Comparison of ENCODE assay signal across 28 cellular contexts in the genomic region with DNA sequence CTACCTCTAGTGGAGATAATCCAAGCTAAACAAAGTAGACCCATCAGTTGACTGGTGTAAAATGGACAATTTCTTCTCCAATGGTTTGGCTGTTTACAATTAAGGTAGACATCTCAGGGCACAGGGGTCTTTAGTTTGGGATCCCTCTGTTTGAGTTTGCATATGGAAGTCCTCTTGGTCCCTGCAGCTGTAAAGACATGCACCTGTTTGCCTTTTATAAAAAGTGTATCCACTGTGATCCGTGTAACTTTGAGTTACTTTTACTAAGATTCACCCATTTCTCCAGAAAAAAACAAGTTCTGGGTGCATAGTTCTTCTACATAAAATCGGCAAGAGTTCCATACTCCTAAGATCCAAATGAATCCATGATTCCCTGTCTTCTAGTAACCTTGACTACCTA.
"Had no signal": no experiment of that assay in that cellular context is flagged by ENCODE, and none has a peak within 500 bp of the region (broad histone marks: within the 10 kb centered on the region; RNA-seq: fewer than 3 reads in every experiment).

No MANE protein-coding gene starts in this region.

- H3K27me3 Mint-ChIP-seq: stimulated activated memory B cell treated with anti-CD40 and anti-IgM and Interleukin-4, amounts not matched to agents 10 μg/mL and 1 μg/mL and 100 μg/mL, for 72 hours; stimulated activated naive B cell treated with anti-CD40 and anti-IgM and Interleukin-4, amounts not matched to agents 10 μg/mL and 1 μg/mL and 100 μg/mL, for 72 hours; stimulated activated naive CD8-positive, alpha-beta T cell treated with anti-CD3 and anti-CD28 coated beads, Interleukin-15, amount 100 ng/mL, for 72 hours; stimulated activated naive CD8-positive, alpha-beta T cell treated with anti-CD3 and anti-CD28 coated beads, Interleukin-15, Interleukin-2, amounts not matched to agents 100 ng/mL and 50 ng/mL, for 24 hours had no signal

- H3K4me3 ChIP-seq: stomach, suprapubic skin, testis, thoracic aorta, thyroid gland, tibial artery, tibial nerve, transverse colon, upper lobe of left lung, upper lobe of right lung, uterus, vagina had no signal

- ATAC-seq: stimulated activated effector memory CD8-positive, alpha-beta T cell treated with anti-CD3 and anti-CD28 coated beads, Interleukin-12 subunit alpha, Interleukin-12 subunit beta, amount 100 ng/mL, for 72 hours; stimulated activated memory B cell treated with anti-CD40 and anti-IgM and Interleukin-4, amounts not matched to agents 10 μg/mL and 1 μg/mL and 100 μg/mL, for 72 hours; stimulated activated naive B cell treated with anti-CD40 and anti-IgM and Interleukin-4, amounts not matched to agents 10 μg/mL and 1 μg/mL and 100 μg/mL, for 72 hours; stimulated activated naive CD8-positive, alpha-beta T cell treated with anti-CD3 and anti-CD28 coated beads, Interleukin-15, amount 100 ng/mL, for 72 hours; stimulated activated naive CD8-positive, alpha-beta T cell treated with anti-CD3 and anti-CD28 coated beads, Interleukin-15, Interleukin-2, amounts not matched to agents 100 U/mL and 50 U/mL, for 24 hours; upper lobe of right lung had no signal

- H3K27ac ChIP-seq: stomach, suprapubic skin, testis, thoracic aorta, thyroid gland, tibial artery, tibial nerve, transverse colon, upper lobe of left lung, upper lobe of right lung, uterus, vagina had no signal

- H3K9me3 ChIP-seq: suprapubic skin, testis, thoracic aorta, thyroid gland, tibial artery, upper lobe of right lung, uterus, vagina had no signal

- H3K36me3 Mint-ChIP-seq: stimulated activated effector memory CD8-positive, alpha-beta T cell treated with anti-CD3 and anti-CD28 coated beads, Interleukin-12 subunit alpha, Interleukin-12 subunit beta, amount 100 ng/mL, for 72 hours; stimulated activated memory B cell treated with anti-CD40 and anti-IgM and Interleukin-4, amounts not matched to agents 10 μg/mL and 1 μg/mL and 100 μg/mL, for 72 hours; stimulated activated naive B cell treated with anti-CD40 and anti-IgM and Interleukin-4, amounts not matched to agents 10 μg/mL and 1 μg/mL and 100 μg/mL, for 72 hours; type B pancreatic cell had no signal

- H3K9me3 Mint-ChIP-seq: type B pancreatic cell had no signal

- H3K4me1 ChIP-seq: stomach, suprapubic skin, testis, thyroid gland, tibial artery, tibial nerve, transverse colon, upper lobe of left lung, upper lobe of right lung, uterus, vagina had no signal

- DNase-seq: stimulated activated CD4-positive, alpha-beta T cell treated with anti-CD3 and anti-CD28 coated beads, Interleukin-2, amount 100 ng/mL, for 48 hours; stimulated activated CD4-positive, alpha-beta T cell treated with anti-CD3 and anti-CD28 coated beads, Interleukin-4, amount 100 ng/mL, for 1 hour; stimulated activated CD4-positive, alpha-beta T cell treated with anti-CD3 and anti-CD28 coated beads, Interleukin-4, amount 100 ng/mL, for 24 hours; stimulated activated CD4-positive, alpha-beta T cell treated with anti-CD3 and anti-CD28 coated beads, Interleukin-4, amount 100 ng/mL, for 4 hours; stimulated activated CD8-positive, alpha-beta memory T cell treated with anti-CD3 and anti-CD28 coated beads, Interleukin-4, amount 100 ng/mL, for 48 hours; stimulated activated naive B cell treated with anti-CD40 and anti-IgM and Interleukin-4, amounts not matched to agents 10 μg/mL and 1 μg/mL and 100 μg/mL, for 72 hours; stimulated activated naive CD4-positive, alpha-beta T cell; stimulated activated naive CD4-positive, alpha-beta T cell treated with Interleukin-2 at 50 U/mL for 16 hours; stimulated activated naive CD8-positive, alpha-beta T cell treated with anti-CD3 and anti-CD28 coated beads, Interleukin-15, amount 100 ng/mL, for 72 hours; stimulated activated naive CD8-positive, alpha-beta T cell treated with anti-CD3 and anti-CD28 coated beads, Interleukin-15, Interleukin-2, amounts not matched to agents 100 U/mL and 50 U/mL, for 24 hours; stomach; substantia nigra; testis; thyroid gland; tibial artery; transverse colon; trophoblast cell; upper lobe of left lung; upper lobe of right lung; uterus had no signal

- H3K4me3 Mint-ChIP-seq: stimulated activated effector memory CD8-positive, alpha-beta T cell treated with anti-CD3 and anti-CD28 coated beads, Interleukin-12 subunit alpha, Interleukin-12 subunit beta, amount 100 ng/mL, for 72 hours; stimulated activated memory B cell treated with anti-CD40 and anti-IgM and Interleukin-4, amounts not matched to agents 10 μg/mL and 1 μg/mL and 100 μg/mL, for 72 hours; stimulated activated naive B cell treated with anti-CD40 and anti-IgM and Interleukin-4, amounts not matched to agents 10 μg/mL and 1 μg/mL and 100 μg/mL, for 72 hours; stimulated activated naive CD8-positive, alpha-beta T cell treated with anti-CD3 and anti-CD28 coated beads, Interleukin-15, amount 100 ng/mL, for 72 hours; stimulated activated naive CD8-positive, alpha-beta T cell treated with anti-CD3 and anti-CD28 coated beads, Interleukin-15, Interleukin-2, amounts not matched to agents 100 ng/mL and 50 ng/mL, for 24 hours; type B pancreatic cell had no signal

- H3K36me3 ChIP-seq: stomach, suprapubic skin, thoracic aorta, thyroid gland, tibial artery, tibial nerve, transverse colon, upper lobe of left lung, upper lobe of right lung, uterus, vagina had no signal

- H3K4me1 Mint-ChIP-seq: stimulated activated effector memory CD8-positive, alpha-beta T cell treated with anti-CD3 and anti-CD28 coated beads, Interleukin-12 subunit alpha, Interleukin-12 subunit beta, amount 100 ng/mL, for 72 hours; stimulated activated memory B cell treated with anti-CD40 and anti-IgM and Interleukin-4, amounts not matched to agents 10 μg/mL and 1 μg/mL and 100 μg/mL, for 72 hours; stimulated activated naive B cell treated with anti-CD40 and anti-IgM and Interleukin-4, amounts not matched to agents 10 μg/mL and 1 μg/mL and 100 μg/mL, for 72 hours; stimulated activated naive CD8-positive, alpha-beta T cell treated with anti-CD3 and anti-CD28 coated beads, Interleukin-15, amount 100 ng/mL, for 72 hours had no signal

- H3K27ac Mint-ChIP-seq: stimulated activated effector memory CD8-positive, alpha-beta T cell treated with anti-CD3 and anti-CD28 coated beads, Interleukin-12 subunit alpha, Interleukin-12 subunit beta, amount 100 ng/mL, for 72 hours; stimulated activated memory B cell treated with anti-CD40 and anti-IgM and Interleukin-4, amounts not matched to agents 10 μg/mL and 1 μg/mL and 100 μg/mL, for 72 hours; stimulated activated naive B cell treated with anti-CD40 and anti-IgM and Interleukin-4, amounts not matched to agents 10 μg/mL and 1 μg/mL and 100 μg/mL, for 72 hours; stimulated activated naive CD8-positive, alpha-beta T cell treated with anti-CD3 and anti-CD28 coated beads, Interleukin-15, amount 100 ng/mL, for 72 hours; stimulated activated naive CD8-positive, alpha-beta T cell treated with anti-CD3 and anti-CD28 coated beads, Interleukin-15, Interleukin-2, amounts not matched to agents 100 ng/mL and 50 ng/mL, for 24 hours; type B pancreatic cell had no signal

- H3K27me3 ChIP-seq: stomach, suprapubic skin, testis, thyroid gland, tibial artery, tibial nerve, transverse colon, upper lobe of left lung, upper lobe of right lung, uterus, vagina had no signal
